In the genomic region with DNA sequence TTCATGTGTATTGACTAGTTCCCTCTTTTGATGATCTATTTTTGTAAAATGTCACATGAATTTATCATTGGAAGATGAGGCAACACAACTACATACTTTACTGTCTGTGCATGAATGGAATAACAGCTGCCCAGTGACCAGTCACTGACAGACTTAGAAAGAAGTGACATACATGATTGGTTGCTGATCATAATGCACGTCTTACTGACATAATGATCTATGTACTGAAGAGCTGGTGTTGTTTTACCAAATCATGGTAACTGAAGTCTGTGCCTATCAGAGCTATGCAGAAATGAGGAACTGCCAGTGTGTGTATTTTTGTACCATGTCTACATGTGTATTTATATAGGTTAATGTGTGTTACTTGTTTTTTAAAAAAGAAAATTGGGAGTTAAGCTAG, we compare ENCODE assay signal across 1 cellular context.
TF ChIP-seq lines count a peak whose summit lies in the region.

No MANE protein-coding gene starts in this region.

TF ChIP-seq in GM12878, 131 proteins besides CTCF, POLR2A, EP300 and RAD21 (continued from another document):
- TF ChIP-seq, protein P1, sequence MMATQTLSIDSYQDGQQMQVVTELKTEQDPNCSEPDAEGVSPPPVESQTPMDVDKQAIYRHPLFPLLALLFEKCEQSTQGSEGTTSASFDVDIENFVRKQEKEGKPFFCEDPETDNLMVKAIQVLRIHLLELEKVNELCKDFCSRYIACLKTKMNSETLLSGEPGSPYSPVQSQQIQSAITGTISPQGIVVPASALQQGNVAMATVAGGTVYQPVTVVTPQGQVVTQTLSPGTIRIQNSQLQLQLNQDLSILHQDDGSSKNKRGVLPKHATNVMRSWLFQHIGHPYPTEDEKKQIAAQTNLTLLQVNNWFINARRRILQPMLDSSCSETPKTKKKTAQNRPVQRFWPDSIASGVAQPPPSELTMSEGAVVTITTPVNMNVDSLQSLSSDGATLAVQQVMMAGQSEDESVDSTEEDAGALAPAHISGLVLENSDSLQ (IDR thresholded peaks at IDR 0.05): peak; percentile 85
- no peak for TF ChIP-seq RBBP5 (conservative IDR thresholded peaks at IDR 0.05)
